Comparison of ENCODE assay signal across 9 cellular contexts in genomic region chr2:170817999-170818293, GRCh38. TPM values are rescaled to one million over a fixed set of nuclear protein-coding genes. Genes with fewer than 3 reads are reported as not detected.
DNase-seq lines count a peak whose midpoint lies in the region; ATAC-seq and TF ChIP-seq lines count a peak whose summit lies in the region.
"Had no signal": no experiment of that assay in that cellular context is flagged by ENCODE, and none has a peak within 500 bp of the region (broad histone marks: within the 10 kb centered on the region; RNA-seq: fewer than 3 reads in every experiment).

No MANE protein-coding gene starts in this region.

- peak overlapping the region; percentile 92 for H2AFZ ChIP-seq in neuron (ENCODE audit: low read depth, low read length)

- H3K9me3 ChIP-seq in CD8-positive, alpha-beta T cell (ENCODE audit: low read length): no peaks in the 10 kb centered on the region
- H3K9me3 ChIP-seq in HUES6 (ENCODE audit: control insufficient read depth, insufficient read depth, low read depth, low read length) (no peaks in the 10 kb centered on the region), neuron (ENCODE audit: low read length) (peaks cover 4% of the 10 kb centered on the region), transverse colon (no peaks in the 10 kb centered on the region)

- WGBS in transverse colon (ENCODE audit: low coverage in 1 of 2), 2 donors: 13% methylated on average over 23 of the region's 23 CpGs; no CpG with 5 or more reads in 1 of the 2 donors

- H3K27ac Mint-ChIP-seq in CD8-positive, alpha-beta T cell: no peak overlapping the region
- no peak overlapping the region for H3K27ac Mint-ChIP-seq in chondrocyte (ENCODE audit: unreplicated experiment)

- in situ Hi-C loops in transverse colon (cut with MboI; ENCODE audit: low pct_ligation_motif_present in 1 of 4, low pct_unique_long_range_greater_than_20kb in 1 of 4, low sequenced_read_pairs in 3 of 4): loop anchor here (10.0 to 25.0 kb wide), 4 partner anchors 106 to 583 kb away; partner anchors contain the start of gene SP5 (in 1 of the 4)

- H3K9ac ChIP-seq in HUES6 (ENCODE audit: low read length): peak overlapping the region; percentile 90

- CTCF ChIA-PET in CD8-positive, alpha-beta T cell (lab: Charles Lee): no interaction called here

- no peaks in the 10 kb centered on the region for H3K36me3 ChIP-seq in CD8-positive, alpha-beta T cell (ENCODE audit: insufficient read depth, low read length)
- H3K36me3 ChIP-seq in HUES6 (ENCODE audit: control insufficient read depth, insufficient read depth, low read length): peaks cover 5% of the 10 kb centered on the region; the same call in 1 of the 2 replicates
- H3K36me3 ChIP-seq in neuron (ENCODE audit: insufficient read depth, low read length): no peaks in the 10 kb centered on the region
- no peaks in the 10 kb centered on the region for H3K36me3 ChIP-seq in transverse colon

- TF ChIP-seq POLR2A in transverse colon (IDR thresholded peaks at IDR 0.05): no peak

- TF ChIP-seq EP300 in transverse colon (IDR thresholded peaks at IDR 0.05; ENCODE audit: low read depth): no peak

- no peaks in the 10 kb centered on the region for H3K36me3 Mint-ChIP-seq in CD8-positive, alpha-beta T cell
- peaks cover 2% of the 10 kb centered on the region for H3K36me3 Mint-ChIP-seq in chondrocyte (ENCODE audit: low read depth)

- no peak for TF ChIP-seq CTCF in CD8-positive, alpha-beta T cell (IDR thresholded peaks at IDR 0.05)
- TF ChIP-seq CTCF in chondrocyte (IDR thresholded peaks at IDR 0.05) (no peak), transverse colon (IDR thresholded peaks at IDR 0.05) (no peak)

- H3K4me1 Mint-ChIP-seq in CD8-positive, alpha-beta T cell (ENCODE audit: low read depth): peaks cover 69% of the 10 kb centered on the region
- H3K4me1 Mint-ChIP-seq in chondrocyte (ENCODE audit: low read depth): peaks cover 54% of the 10 kb centered on the region

- H3K9me3 Mint-ChIP-seq in CD8-positive, alpha-beta T cell: no peaks in the 10 kb centered on the region
- H3K9me3 Mint-ChIP-seq in chondrocyte (ENCODE audit: low read depth): no peaks in the 10 kb centered on the region

- no peak overlapping the region for H3K27ac ChIP-seq in CD8-positive, alpha-beta T cell (ENCODE audit: low read depth, low read length)
- H3K27ac ChIP-seq in HUES6 (ENCODE audit: low read depth, low read length) (no peak overlapping the region; the same call in 1 of the 2 replicates), transverse colon (no peak overlapping the region)

- ATAC-seq in CD8-positive, alpha-beta T cell: no peak
- no peak for ATAC-seq in GM21423 (IDR thresholded peaks at IDR 0.05; ENCODE audit: unreplicated experiment)

- H3K4me3 ChIP-seq in CD8-positive, alpha-beta T cell (ENCODE audit: low read depth, low read length): peak overlapping the region; percentile 56
- H3K4me3 ChIP-seq in HUES6 (ENCODE audit: low read depth, low read length) (peak overlapping the region; percentile 76), neuron (ENCODE audit: low read length) (peak overlapping the region; percentile 50), transverse colon (peak overlapping the region in 2 of 4 donors; percentile 28 to 53)

- H3K4me3 Mint-ChIP-seq in CD8-positive, alpha-beta T cell: peak overlapping the region; percentile 59
- peak overlapping the region; percentile 62 for H3K4me3 Mint-ChIP-seq in chondrocyte (ENCODE audit: unreplicated experiment)

- intact Hi-C loops in CD8-positive, alpha-beta T cell (cut with DNase I, micrococcal nuclease): loop anchor here (5.0 to 10.0 kb wide), 5 partner anchors 54 to 1264 kb away; partner anchors contain the start of gene SP5 (in 1 of the 2)
- intact Hi-C loops in transverse colon (cut with DNase I; ENCODE audit: low total_unique reads): loop anchor here (10.0 kb wide), 1 partner anchor 333 kb away; no protein-coding TSS in a partner anchor

- H3K27me3 ChIP-seq in CD8-positive, alpha-beta T cell (ENCODE audit: insufficient read depth, low read length): peaks cover 69% of the 10 kb centered on the region
- H3K27me3 ChIP-seq in HUES6 (ENCODE audit: control insufficient read depth, insufficient read depth, low read length) (peaks cover 98% of the 10 kb centered on the region), neuron (ENCODE audit: insufficient read depth, low read length) (peaks cover 95% of the 10 kb centered on the region), transverse colon (peaks cover 100% of the 10 kb centered on the region)

- no peak for DNase-seq in CD8-positive, alpha-beta T cell
- DNase-seq in chondrocyte (ENCODE audit: low spot score): no peak
- no peak for DNase-seq in amniotic stem cell (lab: John Stamatoyannopoulos, UW)
- DNase-seq in transverse colon: no peak
- no peak for DNase-seq in NCI-H226

- peaks cover 77% of the 10 kb centered on the region for H3K4me1 ChIP-seq in CD8-positive, alpha-beta T cell (ENCODE audit: insufficient read depth, low read length)
- peaks cover 45% of the 10 kb centered on the region for H3K4me1 ChIP-seq in HUES6 (ENCODE audit: control insufficient read depth, insufficient read depth, low read length)
- peaks cover 28% of the 10 kb centered on the region for H3K4me1 ChIP-seq in neuron (ENCODE audit: insufficient read depth, low read length)
- peaks cover 38 to 74% (median 64%) of the 10 kb centered on the region in 4 donors for H3K4me1 ChIP-seq in transverse colon

- peaks cover 82% of the 10 kb centered on the region for H3K27me3 Mint-ChIP-seq in CD8-positive, alpha-beta T cell (ENCODE audit: low read depth)
- peaks cover 89% of the 10 kb centered on the region for H3K27me3 Mint-ChIP-seq in chondrocyte (ENCODE audit: low read depth)

- POLR2A ChIA-PET in CD8-positive, alpha-beta T cell (lab: Charles Lee): no interaction called here

RNA-seq across cellular contexts. Expression of gene GAD1, which starts 1.3 kb away (rescaled TPM):
- total RNA-seq in CD8-positive, alpha-beta T cell: not detected
- total RNA-seq in chondrocyte (not detected in 3 replicates), transverse colon (not detected)
- total RNA-seq: mucosa of gallbladder had no signal

RNA-seq across cellular contexts. Expression of gene ERICH2, which starts 47.8 kb away (rescaled TPM):
- total RNA-seq in CD8-positive, alpha-beta T cell: not detected
- total RNA-seq in chondrocyte (2.1 to 2.6 TPM in 2 of 3 replicates, not detected in the other), transverse colon (not detected)
